Comparison of ENCODE assay signal across 13 cellular contexts in genomic region chr13:94950303-94950702, GRCh38.
DNase-seq lines count a peak whose midpoint lies in the region; TF ChIP-seq lines count a peak whose summit lies in the region.
"Had no signal": no experiment of that assay in that cellular context is flagged by ENCODE, and none has a peak within 500 bp of the region (broad histone marks: within the 10 kb centered on the region; RNA-seq: fewer than 3 reads in every experiment).

No MANE protein-coding gene starts in this region.

- no peaks in the 10 kb centered on the region for H4K20me1 ChIP-seq in hepatocyte (ENCODE audit: insufficient read depth, poor library complexity, severe bottlenecking)

- H3K36me3 Mint-ChIP-seq in type B pancreatic cell: no peaks in the 10 kb centered on the region
- H3K36me3 Mint-ChIP-seq in CD4-positive, alpha-beta memory T cell: no peaks in the 10 kb centered on the region

- CTCF ChIA-PET in CD4-positive, alpha-beta memory T cell (lab: Charles Lee; ENCODE audit: partially characterized antibody): no interaction called here

- peak; percentile 56 for TF ChIP-seq CTCF in hepatocyte (IDR thresholded peaks at IDR 0.05; ENCODE audit: poor library complexity)
- TF ChIP-seq CTCF in type B pancreatic cell (conservative IDR thresholded peaks at IDR 0.05): peak; percentile 67

- H3K4me1 Mint-ChIP-seq in type B pancreatic cell (ENCODE audit: unreplicated experiment): no peaks in the 10 kb centered on the region
- H3K4me1 Mint-ChIP-seq in CD4-positive, alpha-beta memory T cell: no peaks in the 10 kb centered on the region

- H2AFZ ChIP-seq in hepatocyte: peak overlapping the region; percentile 49

- no peaks in the 10 kb centered on the region for H3K4me1 ChIP-seq in hepatocyte (ENCODE audit: insufficient read depth)
- no peaks in the 10 kb centered on the region for H3K4me1 ChIP-seq in CD4-positive, alpha-beta memory T cell (ENCODE audit: insufficient read depth, low read length)
- H3K4me1 ChIP-seq: pancreas, tibial artery had no signal

- H3K4me3 ChIP-seq in hepatocyte: no peak overlapping the region
- H3K4me3 ChIP-seq in CD4-positive, alpha-beta memory T cell (ENCODE audit: low read length in 2 of 2): no peak overlapping the region
- H3K4me3 ChIP-seq: pancreas, tibial artery had no signal

- WGBS in hepatocyte (ENCODE audit: low lambda C conversion rate, missing lambda C conversion rate): 36% methylated on average over 8 of the region's 8 CpGs

- H3K36me3 ChIP-seq in hepatocyte (replicated peaks; ENCODE audit: insufficient read depth, low read depth): no peaks in the 10 kb centered on the region
- H3K36me3 ChIP-seq in CD4-positive, alpha-beta memory T cell (ENCODE audit: insufficient read depth, low read length): no peaks in the 10 kb centered on the region
- H3K36me3 ChIP-seq: pancreas, tibial artery had no signal

- H3K4me3 Mint-ChIP-seq in type B pancreatic cell: no peak overlapping the region
- H3K4me3 Mint-ChIP-seq in CD4-positive, alpha-beta memory T cell: no peak overlapping the region

- H3K9me2 ChIP-seq in hepatocyte (replicated peaks; ENCODE audit: insufficient read depth): no peaks in the 10 kb centered on the region

- H3K9me3 Mint-ChIP-seq in type B pancreatic cell: no peaks in the 10 kb centered on the region
- H3K9me3 Mint-ChIP-seq in CD4-positive, alpha-beta memory T cell: peaks cover 0 to 5% (median 0%) of the 10 kb centered on the region in 8 donors

- peaks cover 27% of the 10 kb centered on the region for H3K27me3 Mint-ChIP-seq in type B pancreatic cell
- peaks cover 8 to 9% of the 10 kb centered on the region in 2 donors for H3K27me3 Mint-ChIP-seq in CD4-positive, alpha-beta memory T cell

- H3K4me2 ChIP-seq in hepatocyte: peak overlapping the region; percentile 63

- H3K27ac ChIP-seq in hepatocyte: no peak overlapping the region
- no peak overlapping the region for H3K27ac ChIP-seq in CD4-positive, alpha-beta memory T cell (ENCODE audit: low read depth, low read length)
- H3K27ac ChIP-seq: pancreas, tibial artery had no signal

- no peaks in the 10 kb centered on the region for H3K27me3 ChIP-seq in hepatocyte
- H3K27me3 ChIP-seq in CD4-positive, alpha-beta memory T cell (ENCODE audit: insufficient read depth, low read length): no peaks in the 10 kb centered on the region
- H3K27me3 ChIP-seq: tibial artery had no signal

- no peaks in the 10 kb centered on the region for H3K9me3 ChIP-seq in hepatocyte (ENCODE audit: low read depth)
- H3K9me3 ChIP-seq in CD4-positive, alpha-beta memory T cell (ENCODE audit: control insufficient read depth in 1 of 2, low read length in 2 of 2): no peaks in the 10 kb centered on the region
- H3K9me3 ChIP-seq: pancreas, tibial artery had no signal

- H3K79me2 ChIP-seq in hepatocyte: no peaks in the 10 kb centered on the region

- intact Hi-C loops in CD4-positive, alpha-beta memory T cell (cut with micrococcal nuclease): no loop called here

- POLR2A ChIA-PET in CD4-positive, alpha-beta memory T cell (lab: Charles Lee; ENCODE audit: partially characterized antibody): no interaction called here

- no peak overlapping the region for H3K27ac Mint-ChIP-seq in type B pancreatic cell
- H3K27ac Mint-ChIP-seq in CD4-positive, alpha-beta memory T cell: no peak overlapping the region

- DNase-seq in NCI-H82 (lab: John Stamatoyannopoulos, UW): peak; percentile 46
- no peak for DNase-seq in NCI-H82 treated with DMSO at 0.1 percent for 48 hours (lab: John Stamatoyannopoulos, UW; ENCODE audit: unreplicated experiment)
- peak; percentile 2 for DNase-seq in amniotic epithelial cell (ENCODE audit: low read depth)
- DNase-seq in hepatocyte (ENCODE audit: low spot score): peak; percentile 36
- DNase-seq in type B pancreatic cell (ENCODE audit: extremely low spot score, unreplicated experiment): no peak
- DNase-seq in NCI-H128 (lab: John Stamatoyannopoulos, UW; ENCODE audit: unreplicated experiment): no peak
- no peak for DNase-seq in CD4-positive, alpha-beta memory T cell
- DNase-seq in stimulated activated CD4-positive, alpha-beta T cell treated with anti-CD3 and anti-CD28 coated beads, Interleukin-4, amount 100 ng/mL, for 24 hours: no peak
- DNase-seq: activated naive CD4-positive, alpha-beta T cell treated with Interleukin-2 at 50 U/mL for 16 hours; NCI-H1417 treated with DMSO at 0.1 percent for 48 hours; NCI-H524 treated with DMSO at 0.1 percent for 48 hours; pancreas; tibial artery had no signal

Comparison
In these comparisons a context has a peak if more than half of its experiments do, and no peak if none do; other contexts are left out.
1. DNase-seq: peak in NCI-H82 (single experiment), amniotic epithelial cell (single experiment) and hepatocyte (single experiment); none in NCI-H82 treated with DMSO at 0.1 percent for 48 hours (single experiment), type B pancreatic cell (single experiment), NCI-H128 (single experiment), CD4-positive, alpha-beta memory T cell (0 of 5) and stimulated activated CD4-positive, alpha-beta T cell treated with anti-CD3 and anti-CD28 coated beads, Interleukin-4, amount 100 ng/mL, for 24 hours (single experiment).